In genomic region chr21:43362306-43362927, GRCh38 we compare ENCODE assay signal across 8 cellular contexts.
A peak's percentile ranks its signal among the peaks of the same experiment; 100 is the strongest.
DNase-seq lines count a peak whose midpoint lies in the region; ATAC-seq and TF ChIP-seq lines count a peak whose summit lies in the region.

No MANE protein-coding gene starts in this region.

- H3K27me3 Mint-ChIP-seq in MCF 10A (ENCODE audit: insufficient read depth, unreplicated experiment): no peaks in the 10 kb centered on the region
- H3K27me3 Mint-ChIP-seq in activated CD8-positive, alpha-beta memory T cell treated with anti-CD3 and anti-CD28 coated beads, Interleukin-2, amount 10 ng/mL, durations not matched to agents 7 days and 5 days: peaks cover 6% of the 10 kb centered on the region
- H3K27me3 Mint-ChIP-seq in endodermal cell (ENCODE audit: insufficient read depth): peaks cover 3% of the 10 kb centered on the region
- peaks cover 0 to 5% (median 0%) of the 10 kb centered on the region in 3 donors for H3K27me3 Mint-ChIP-seq in naive B cell
- no peaks in the 10 kb centered on the region for H3K27me3 Mint-ChIP-seq in stimulated activated naive B cell treated with anti-CD40 and anti-IgM and Interleukin-4, amounts not matched to agents 10 μg/mL and 1 μg/mL and 100 μg/mL, for 72 hours

- 58 to 64% methylated on average over 29 to 37 of the region's 37 CpGs for WGBS in endodermal cell (ENCODE audit: insufficient coverage in 1 of 2, insufficient read length in 1 of 2), 2 experiments

- CTCF ChIA-PET in MCF 10A (lab: Yijun Ruan, JAX): interaction anchor here (0.7 to 1.4 kb wide), 3 partner anchors 25 to 283 kb away, joined by 3 read pairs; no protein-coding TSS in a partner anchor
- CTCF ChIA-PET in activated CD8-positive, alpha-beta memory T cell treated with anti-CD3 and anti-CD28 coated beads, Interleukin-2, amount 10 ng/mL, durations not matched to agents 7 days and 5 days (lab: Charles Lee): no interaction called here

- ATAC-seq in activated CD8-positive, alpha-beta memory T cell treated with anti-CD3 and anti-CD28 coated beads, Interleukin-2, amount 10 ng/mL, durations not matched to agents 7 days and 5 days: peak; percentile 87
- ATAC-seq in naive B cell (ENCODE audit: low read depth in 2 of 2): peak; percentile 83
- ATAC-seq in stimulated activated naive B cell treated with anti-CD40 and anti-IgM and Interleukin-4, amounts not matched to agents 10 μg/mL and 1 μg/mL and 100 μg/mL, for 72 hours (replicated peaks): peak; percentile 83 to 89

- no peak for TF ChIP-seq POLR2A in breast epithelium (IDR thresholded peaks at IDR 0.05)

- H3K4me3 ChIP-seq in breast epithelium (peak overlapping the region; percentile 12 to 58 (median 27)), endodermal cell (ENCODE audit: low read length) (no peak overlapping the region)

- H3K27ac Mint-ChIP-seq in MCF 10A (ENCODE audit: low read depth, unreplicated experiment): no peak overlapping the region
- H3K27ac Mint-ChIP-seq in activated CD8-positive, alpha-beta memory T cell treated with anti-CD3 and anti-CD28 coated beads, Interleukin-2, amount 10 ng/mL, durations not matched to agents 7 days and 5 days: peak overlapping the region; percentile 91
- no peak overlapping the region for H3K27ac Mint-ChIP-seq in endodermal cell
- peak overlapping the region; percentile 96 to 100 (median 100) for H3K27ac Mint-ChIP-seq in naive B cell
- peak overlapping the region; percentile 94 for H3K27ac Mint-ChIP-seq in stimulated activated naive B cell treated with anti-CD40 and anti-IgM and Interleukin-4, amounts not matched to agents 10 μg/mL and 1 μg/mL and 100 μg/mL, for 72 hours

- no TSS peak for BruUV-seq in MCF 10A (replicated peaks; lab: Mats Ljungman, UMichigan)

- peaks cover 12% of the 10 kb centered on the region for H3K4me1 Mint-ChIP-seq in MCF 10A (ENCODE audit: insufficient read depth, unreplicated experiment)
- H3K4me1 Mint-ChIP-seq in activated CD8-positive, alpha-beta memory T cell treated with anti-CD3 and anti-CD28 coated beads, Interleukin-2, amount 10 ng/mL, durations not matched to agents 7 days and 5 days: peaks cover 41% of the 10 kb centered on the region
- H3K4me1 Mint-ChIP-seq in endodermal cell: no peaks in the 10 kb centered on the region
- H3K4me1 Mint-ChIP-seq in naive B cell: peaks cover 38 to 54% (median 51%) of the 10 kb centered on the region in 3 donors
- peaks cover 32 to 39% of the 10 kb centered on the region in 2 donors for H3K4me1 Mint-ChIP-seq in stimulated activated naive B cell treated with anti-CD40 and anti-IgM and Interleukin-4, amounts not matched to agents 10 μg/mL and 1 μg/mL and 100 μg/mL, for 72 hours

- H3K27ac ChIP-seq in breast epithelium (peak overlapping the region; percentile 86 to 94), endodermal cell (ENCODE audit: low read depth, low read length) (peak overlapping the region; percentile 84)

- no peaks in the 10 kb centered on the region for H3K9me3 Mint-ChIP-seq in MCF 10A (ENCODE audit: unreplicated experiment)
- no peaks in the 10 kb centered on the region for H3K9me3 Mint-ChIP-seq in activated CD8-positive, alpha-beta memory T cell treated with anti-CD3 and anti-CD28 coated beads, Interleukin-2, amount 10 ng/mL, durations not matched to agents 7 days and 5 days (ENCODE audit: low read depth)
- H3K9me3 Mint-ChIP-seq in endodermal cell: no peaks in the 10 kb centered on the region
- H3K9me3 Mint-ChIP-seq in naive B cell: no peaks in the 10 kb centered on the region
- H3K9me3 Mint-ChIP-seq in stimulated activated naive B cell treated with anti-CD40 and anti-IgM and Interleukin-4, amounts not matched to agents 10 μg/mL and 1 μg/mL and 100 μg/mL, for 72 hours: no peaks in the 10 kb centered on the region

- H3K4me3 Mint-ChIP-seq in MCF 10A (ENCODE audit: unreplicated experiment) (no peak overlapping the region), endodermal cell (no peak overlapping the region), naive B cell (peak overlapping the region; percentile 67 to 93 (median 86))
- H3K4me3 Mint-ChIP-seq in activated CD8-positive, alpha-beta memory T cell treated with anti-CD3 and anti-CD28 coated beads, Interleukin-2, amount 10 ng/mL, durations not matched to agents 7 days and 5 days: peak overlapping the region; percentile 76
- peak overlapping the region; percentile 75 to 76 for H3K4me3 Mint-ChIP-seq in stimulated activated naive B cell treated with anti-CD40 and anti-IgM and Interleukin-4, amounts not matched to agents 10 μg/mL and 1 μg/mL and 100 μg/mL, for 72 hours

- peaks cover 4 to 17% of the 10 kb centered on the region in 2 donors for H3K4me1 ChIP-seq in breast epithelium
- no peaks in the 10 kb centered on the region for H3K4me1 ChIP-seq in endodermal cell (ENCODE audit: control insufficient read depth, insufficient read depth, low read length)

- peaks cover 6% of the 10 kb centered on the region for H3K36me3 Mint-ChIP-seq in MCF 10A (ENCODE audit: insufficient read depth, unreplicated experiment)
- H3K36me3 Mint-ChIP-seq in activated CD8-positive, alpha-beta memory T cell treated with anti-CD3 and anti-CD28 coated beads, Interleukin-2, amount 10 ng/mL, durations not matched to agents 7 days and 5 days: no peaks in the 10 kb centered on the region
- H3K36me3 Mint-ChIP-seq in endodermal cell (ENCODE audit: low read depth): no peaks in the 10 kb centered on the region
- H3K36me3 Mint-ChIP-seq in naive B cell: no peaks in the 10 kb centered on the region
- H3K36me3 Mint-ChIP-seq in stimulated activated naive B cell treated with anti-CD40 and anti-IgM and Interleukin-4, amounts not matched to agents 10 μg/mL and 1 μg/mL and 100 μg/mL, for 72 hours: no peaks in the 10 kb centered on the region

- POLR2A ChIA-PET in MCF 10A (lab: Yijun Ruan, JAX): interaction anchor here (1.9 to 2.3 kb wide), 2 partner anchors 11 to 52 kb away, joined by 10 to 11 read pairs; no protein-coding TSS in a partner anchor

- H3K9ac ChIP-seq in endodermal cell (ENCODE audit: extremely low read depth, low read length, poor library complexity, severe bottlenecking): no peak overlapping the region

- H3K27me3 ChIP-seq in breast epithelium (peaks cover 0 to 3% of the 10 kb centered on the region in 2 donors), endodermal cell (ENCODE audit: control insufficient read depth, insufficient read depth, low read length, poor library complexity, severe bottlenecking) (no peaks in the 10 kb centered on the region)

- intact Hi-C loops in breast epithelium (cut with DNase I; ENCODE audit: low total_unique reads): no loop called here
- intact Hi-C loops in MCF 10A (cut with micrococcal nuclease): no loop called here

- DNase-seq in breast epithelium (ENCODE audit: low spot score in 2 of 2) (peak in 1 of 2 donors; percentile 82), MCF 10A (ENCODE audit: unreplicated experiment) (no peak), NCI-H1694 treated with DMSO at 0.1 percent for 48 hours (lab: John Stamatoyannopoulos, UW) (peak; percentile 75), endodermal cell (peak; percentile 71), naive B cell (peak; percentile 97), HK-2 (ENCODE audit: unreplicated experiment) (no peak)
- peak; percentile 91 for DNase-seq in activated CD8-positive, alpha-beta memory T cell treated with anti-CD3 and anti-CD28 coated beads, Interleukin-2, amount 10 ng/mL, durations not matched to agents 7 days and 5 days
- peak; percentile 59 for DNase-seq in stimulated activated naive B cell treated with anti-CD40 and anti-IgM and Interleukin-4, amounts not matched to agents 10 μg/mL and 1 μg/mL and 100 μg/mL, for 72 hours

- no peak for TF ChIP-seq CTCF in breast epithelium (IDR thresholded peaks at IDR 0.05)
- no peak for TF ChIP-seq CTCF in MCF 10A (IDR thresholded peaks at IDR 0.05; ENCODE audit: unreplicated experiment)
- TF ChIP-seq CTCF in endodermal cell (conservative IDR thresholded peaks at IDR 0.05): no peak

- H3K9me3 ChIP-seq in breast epithelium (no peaks in the 10 kb centered on the region), endodermal cell (ENCODE audit: control insufficient read depth, low read length) (no peaks in the 10 kb centered on the region)

- H3K36me3 ChIP-seq in breast epithelium: no peaks in the 10 kb centered on the region
- no peaks in the 10 kb centered on the region for H3K36me3 ChIP-seq in endodermal cell (ENCODE audit: control insufficient read depth, insufficient read depth, low read length)

Comparison
In these comparisons a context has a peak if more than half of its experiments do, and no peak if none do; other contexts are left out.
1. DNase-seq: peak in NCI-H1694 treated with DMSO at 0.1 percent for 48 hours (single experiment), activated CD8-positive, alpha-beta memory T cell treated with anti-CD3 and anti-CD28 coated beads, Interleukin-2, amount 10 ng/mL, durations not matched to agents 7 days and 5 days (single experiment), endodermal cell (single experiment), naive B cell (single experiment) and stimulated activated naive B cell treated with anti-CD40 and anti-IgM and Interleukin-4, amounts not matched to agents 10 μg/mL and 1 μg/mL and 100 μg/mL, for 72 hours (single experiment); none in MCF 10A (single experiment) and HK-2 (single experiment).
2. H3K27ac Mint-ChIP-seq: peak in activated CD8-positive, alpha-beta memory T cell treated with anti-CD3 and anti-CD28 coated beads, Interleukin-2, amount 10 ng/mL, durations not matched to agents 7 days and 5 days (single experiment), naive B cell (6 of 6) and stimulated activated naive B cell treated with anti-CD40 and anti-IgM and Interleukin-4, amounts not matched to agents 10 μg/mL and 1 μg/mL and 100 μg/mL, for 72 hours (single experiment); none in MCF 10A (single experiment) and endodermal cell (single experiment).
3. H3K4me3 Mint-ChIP-seq: peak in activated CD8-positive, alpha-beta memory T cell treated with anti-CD3 and anti-CD28 coated beads, Interleukin-2, amount 10 ng/mL, durations not matched to agents 7 days and 5 days (single experiment), naive B cell (8 of 8) and stimulated activated naive B cell treated with anti-CD40 and anti-IgM and Interleukin-4, amounts not matched to agents 10 μg/mL and 1 μg/mL and 100 μg/mL, for 72 hours (2 of 2); none in MCF 10A (single experiment) and endodermal cell (single experiment).
4. Peak in every context shown above with its lines, with median percentiles within 50 percentile points of each other: ATAC-seq.